21 cellular contexts compared by ENCODE assay signal in the genomic region with DNA sequence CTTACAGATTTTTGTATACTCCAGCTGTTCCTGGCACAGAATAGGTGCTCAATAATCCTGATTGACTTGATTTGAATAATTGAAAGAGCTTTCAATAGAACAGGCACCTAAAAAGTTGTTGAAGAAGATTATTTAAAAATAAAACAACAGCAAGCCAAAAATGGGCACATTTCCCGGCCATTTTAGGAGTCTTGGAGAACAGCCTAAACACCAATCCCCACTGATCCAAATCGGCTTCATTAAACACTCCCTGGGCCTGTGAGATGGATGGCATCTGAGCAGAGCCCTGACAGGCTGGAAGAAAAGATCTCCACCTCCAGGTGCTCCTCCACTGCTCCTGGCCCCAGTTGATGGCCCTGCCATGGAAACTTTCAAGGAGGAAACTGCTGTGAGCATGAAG.
"Had no signal": no experiment of that assay in that cellular context is flagged by ENCODE, and none has a peak within 500 bp of the region (broad histone marks: within the 10 kb centered on the region; RNA-seq: fewer than 3 reads in every experiment).

No MANE protein-coding gene starts in this region.

- DNase-seq: KBM-7, MV-4-11, NCI-H1048, NCI-H1105, NCI-H1417, NCI-H1436 treated with DMSO at 0.1 percent for 48 hours, NCI-H1694, NCI-H187 treated with DMSO at 0.1 percent for 48 hours, NCI-H2029 treated with DMSO at 0.1 percent for 48 hours, NCI-H2171 treated with DMSO at 0.1 percent for 48 hours, NCI-H345, NCI-H510A, NCI-H524 treated with DMSO at 0.1 percent for 48 hours, NCI-H69, NCI-H774, SHP77, SK-N-SH, SW 1271 had no signal

- H3K9me2 ChIP-seq: SK-N-SH had no signal

- H3K9ac ChIP-seq: SK-N-SH had no signal

- H3K9me3 ChIP-seq: SK-N-SH had no signal

- H3K4me2 ChIP-seq: SK-N-SH had no signal

- H3K27ac ChIP-seq: HL-60, RWPE1 had no signal

- ATAC-seq: Panc1 had no signal
